Comparison of ENCODE assay signal across 1 cellular context in the genomic region with DNA sequence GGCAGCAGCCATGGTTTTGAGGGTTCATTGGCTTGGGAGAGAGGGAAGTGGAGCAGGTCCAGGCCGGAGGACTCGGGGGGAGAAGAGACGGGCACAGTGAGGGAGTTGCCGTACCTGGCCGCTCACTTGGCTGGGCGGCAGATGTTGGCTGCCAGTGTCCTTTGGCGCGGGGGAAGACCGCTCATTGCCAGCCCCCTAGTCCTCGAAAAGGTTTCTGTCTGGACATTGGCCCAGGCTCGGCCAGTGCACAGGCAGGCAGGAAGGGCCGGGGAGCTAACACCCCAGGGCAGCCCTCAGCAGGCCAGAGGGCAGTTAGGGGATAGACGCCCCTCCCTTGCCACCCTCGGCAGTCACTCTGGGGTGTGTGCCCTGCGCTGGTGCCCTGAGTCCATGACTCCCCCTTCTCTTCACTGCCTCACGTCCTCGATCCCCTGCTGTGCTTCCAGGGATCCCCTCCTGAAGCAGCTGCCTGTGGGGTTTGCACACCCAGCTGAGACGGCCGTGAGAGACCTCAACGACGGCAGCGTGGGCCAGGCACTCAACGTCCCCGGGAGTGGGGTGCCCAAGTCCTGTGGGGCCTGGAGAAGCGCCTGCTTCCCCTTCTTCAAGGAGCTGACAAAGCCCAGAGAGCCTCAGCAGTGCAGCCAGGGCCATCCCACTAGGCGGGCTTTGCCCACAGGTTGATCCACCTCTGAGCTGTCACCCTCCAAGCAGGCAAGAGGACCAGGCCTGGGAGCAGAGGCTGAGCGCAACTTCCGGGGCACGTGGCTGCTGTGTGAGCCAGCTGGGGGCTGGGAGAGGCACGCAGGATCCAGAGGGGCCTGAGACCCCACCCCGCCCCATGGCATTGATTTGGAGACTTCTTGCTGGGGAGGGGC.
TF ChIP-seq lines count a peak whose summit lies in the region.

No MANE protein-coding gene starts in this region.

TF ChIP-seq in HepG2, 621 proteins besides CTCF, POLR2A, EP300 and RAD21 (continues in another document):
- TF ChIP-seq DPF2 (CRISPR knock-in tag; IDR thresholded peaks at IDR 0.05; ENCODE audit: borderline replicate concordance, low read depth) (no peak), ZNF143 (CRISPR knock-in tag; IDR thresholded peaks at IDR 0.05) (no peak), IRF2 (CRISPR knock-in tag; IDR thresholded peaks at IDR 0.05) (no peak), ZNF430 (CRISPR knock-in tag; IDR thresholded peaks at IDR 0.05) (0 out of 2 replicates have a peak, but pooled peaks have one; percentile 18), ZSCAN21 (CRISPR knock-in tag; IDR thresholded peaks at IDR 0.05; ENCODE audit: borderline replicate concordance) (0 out of 2 replicates have a peak, but pooled peaks have one; percentile 58), CREB1 (IDR thresholded peaks at IDR 0.05) (no peak), CREB1 (CRISPR knock-in tag; IDR thresholded peaks at IDR 0.05) (no peak), KLF11 (CRISPR knock-in tag; IDR thresholded peaks at IDR 0.05) (no peak), ELF1 (CRISPR knock-in tag; IDR thresholded peaks at IDR 0.05) (peak; percentile 48; the same call in 1 of the 2 replicates), SUZ12 (IDR thresholded peaks at IDR 0.05; ENCODE audit: low read depth, low read length) (no peak), RFXANK (CRISPR knock-in tag; IDR thresholded peaks at IDR 0.05) (no peak), ZNF333 (CRISPR knock-in tag; IDR thresholded peaks at IDR 0.05; ENCODE audit: borderline replicate concordance) (no peak), MTF2 (CRISPR knock-in tag; IDR thresholded peaks at IDR 0.05; ENCODE audit: borderline replicate concordance) (no peak), ZNF746 (CRISPR knock-in tag; IDR thresholded peaks at IDR 0.05) (no peak), ZNF883 (CRISPR knock-in tag; IDR thresholded peaks at IDR 0.05; ENCODE audit: not compliant biosample characterization) (peak; percentile 29), ZFP62 (CRISPR knock-in tag; IDR thresholded peaks at IDR 0.05) (no peak), ETV5 (CRISPR knock-in tag; IDR thresholded peaks at IDR 0.05; ENCODE audit: borderline replicate concordance) (peak; percentile 51; the same call in 1 of the 2 replicates), ZNF329 (CRISPR knock-in tag; IDR thresholded peaks at IDR 0.05; ENCODE audit: low read depth) (no peak), POLR2AphosphoS5 (IDR thresholded peaks at IDR 0.05; ENCODE audit: low read depth, low read length) (no peak), MTA1 (CRISPR knock-in tag; IDR thresholded peaks at IDR 0.05; ENCODE audit: borderline replicate concordance) (peak; percentile 48; the same call in 1 of the 2 replicates), PHF5A (CRISPR knock-in tag; IDR thresholded peaks at IDR 0.05; ENCODE audit: low read depth, unreplicated experiment) (no peak), SNRNP70 (IDR thresholded peaks at IDR 0.05; ENCODE audit: low read depth, low read length) (no peak), BRD4 (CRISPR knock-in tag; IDR thresholded peaks at IDR 0.05) (no peak), ZNF670 (CRISPR knock-in tag; IDR thresholded peaks at IDR 0.05; ENCODE audit: borderline replicate concordance) (no peak), KDM2A (CRISPR knock-in tag; IDR thresholded peaks at IDR 0.05; ENCODE audit: borderline replicate concordance, low read depth) (0 out of 2 replicates have a peak, but pooled peaks have one; percentile 27), ZNF550 (CRISPR knock-in tag; IDR thresholded peaks at IDR 0.05; ENCODE audit: borderline replicate concordance) (0 out of 2 replicates have a peak, but pooled peaks have one; percentile 21), DMAP1 (CRISPR knock-in tag; IDR thresholded peaks at IDR 0.05) (no peak), HNRNPK (IDR thresholded peaks at IDR 0.05; ENCODE audit: low read depth, low read length, poor library complexity, severe bottlenecking) (no peak), JDP2 (CRISPR knock-in tag; IDR thresholded peaks at IDR 0.05; ENCODE audit: borderline replicate concordance) (no peak), ZFP82 (CRISPR knock-in tag; IDR thresholded peaks at IDR 0.05; ENCODE audit: borderline replicate concordance) (no peak), SRY (CRISPR knock-in tag; IDR thresholded peaks at IDR 0.05) (no peak), ZFX (CRISPR knock-in tag; IDR thresholded peaks at IDR 0.05; ENCODE audit: low read depth) (0 out of 2 replicates have a peak, but pooled peaks have one; percentile 30), ZNF230 (CRISPR knock-in tag; IDR thresholded peaks at IDR 0.05) (0 out of 2 replicates have a peak, but pooled peaks have one; percentile 51), GABPB1 (CRISPR knock-in tag; IDR thresholded peaks at IDR 0.05) (peak; percentile 84), ZNF543 (CRISPR knock-in tag; IDR thresholded peaks at IDR 0.05) (0 out of 2 replicates have a peak, but pooled peaks have one; percentile 34), KDM5B (CRISPR knock-in tag; IDR thresholded peaks at IDR 0.05; ENCODE audit: borderline replicate concordance) (peak; percentile 24; the same call in 1 of the 2 replicates), GABPA (IDR thresholded peaks at IDR 0.05; ENCODE audit: low read depth, low read length) (no peak), GABPA (CRISPR knock-in tag; IDR thresholded peaks at IDR 0.05; ENCODE audit: low read depth) (peak; percentile 68; the same call in 1 of the 2 replicates), HIVEP1 (CRISPR knock-in tag; IDR thresholded peaks at IDR 0.05) (no peak), ZNF24 (IDR thresholded peaks at IDR 0.05) (no peak), MYC (CRISPR knock-in tag; IDR thresholded peaks at IDR 0.05; ENCODE audit: borderline replicate concordance) (peak; percentile 41; the same call in 1 of the 2 replicates), SAP130 (CRISPR knock-in tag; IDR thresholded peaks at IDR 0.05; ENCODE audit: low read depth) (peak; percentile 44; the same call in 1 of the 2 replicates), SMARCE1 (IDR thresholded peaks at IDR 0.05; ENCODE audit: borderline replicate concordance) (no peak), GZF1 (CRISPR knock-in tag; IDR thresholded peaks at IDR 0.05) (no peak), MEIS1 (CRISPR knock-in tag; IDR thresholded peaks at IDR 0.05; ENCODE audit: borderline replicate concordance) (peak; percentile 56; the same call in 1 of the 2 replicates), HNRNPL (IDR thresholded peaks at IDR 0.05; ENCODE audit: low read depth, low read length) (no peak), SPEN (CRISPR knock-in tag; IDR thresholded peaks at IDR 0.05; ENCODE audit: low read depth) (no peak)
- TF ChIP-seq, protein P1, sequence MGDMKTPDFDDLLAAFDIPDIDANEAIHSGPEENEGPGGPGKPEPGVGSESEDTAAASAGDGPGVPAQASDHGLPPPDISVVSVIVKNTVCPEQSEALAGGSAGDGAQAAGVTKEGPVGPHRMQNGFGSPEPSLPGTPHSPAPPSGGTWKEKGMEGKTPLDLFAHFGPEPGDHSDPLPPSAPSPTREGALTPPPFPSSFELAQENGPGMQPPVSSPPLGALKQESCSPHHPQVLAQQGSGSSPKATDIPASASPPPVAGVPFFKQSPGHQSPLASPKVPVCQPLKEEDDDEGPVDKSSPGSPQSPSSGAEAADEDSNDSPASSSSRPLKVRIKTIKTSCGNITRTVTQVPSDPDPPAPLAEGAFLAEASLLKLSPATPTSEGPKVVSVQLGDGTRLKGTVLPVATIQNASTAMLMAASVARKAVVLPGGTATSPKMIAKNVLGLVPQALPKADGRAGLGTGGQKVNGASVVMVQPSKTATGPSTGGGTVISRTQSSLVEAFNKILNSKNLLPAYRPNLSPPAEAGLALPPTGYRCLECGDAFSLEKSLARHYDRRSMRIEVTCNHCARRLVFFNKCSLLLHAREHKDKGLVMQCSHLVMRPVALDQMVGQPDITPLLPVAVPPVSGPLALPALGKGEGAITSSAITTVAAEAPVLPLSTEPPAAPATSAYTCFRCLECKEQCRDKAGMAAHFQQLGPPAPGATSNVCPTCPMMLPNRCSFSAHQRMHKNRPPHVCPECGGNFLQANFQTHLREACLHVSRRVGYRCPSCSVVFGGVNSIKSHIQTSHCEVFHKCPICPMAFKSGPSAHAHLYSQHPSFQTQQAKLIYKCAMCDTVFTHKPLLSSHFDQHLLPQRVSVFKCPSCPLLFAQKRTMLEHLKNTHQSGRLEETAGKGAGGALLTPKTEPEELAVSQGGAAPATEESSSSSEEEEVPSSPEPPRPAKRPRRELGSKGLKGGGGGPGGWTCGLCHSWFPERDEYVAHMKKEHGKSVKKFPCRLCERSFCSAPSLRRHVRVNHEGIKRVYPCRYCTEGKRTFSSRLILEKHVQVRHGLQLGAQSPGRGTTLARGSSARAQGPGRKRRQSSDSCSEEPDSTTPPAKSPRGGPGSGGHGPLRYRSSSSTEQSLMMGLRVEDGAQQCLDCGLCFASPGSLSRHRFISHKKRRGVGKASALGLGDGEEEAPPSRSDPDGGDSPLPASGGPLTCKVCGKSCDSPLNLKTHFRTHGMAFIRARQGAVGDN (CRISPR knock-in tag; IDR thresholded peaks at IDR 0.05): peak; percentile 85
- TF ChIP-seq, protein P2, sequence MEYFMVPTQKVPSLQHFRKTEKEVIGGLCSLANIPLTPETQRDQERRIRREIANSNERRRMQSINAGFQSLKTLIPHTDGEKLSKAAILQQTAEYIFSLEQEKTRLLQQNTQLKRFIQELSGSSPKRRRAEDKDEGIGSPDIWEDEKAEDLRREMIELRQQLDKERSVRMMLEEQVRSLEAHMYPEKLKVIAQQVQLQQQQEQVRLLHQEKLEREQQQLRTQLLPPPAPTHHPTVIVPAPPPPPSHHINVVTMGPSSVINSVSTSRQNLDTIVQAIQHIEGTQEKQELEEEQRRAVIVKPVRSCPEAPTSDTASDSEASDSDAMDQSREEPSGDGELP (IDR thresholded peaks at IDR 0.05; ENCODE audit: borderline replicate concordance, low read depth): no peak
- TF ChIP-seq, protein P3, sequence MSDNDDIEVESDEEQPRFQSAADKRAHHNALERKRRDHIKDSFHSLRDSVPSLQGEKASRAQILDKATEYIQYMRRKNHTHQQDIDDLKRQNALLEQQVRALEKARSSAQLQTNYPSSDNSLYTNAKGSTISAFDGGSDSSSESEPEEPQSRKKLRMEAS (IDR thresholded peaks at IDR 0.05): peak; percentile 62
- TF ChIP-seq, protein P4, sequence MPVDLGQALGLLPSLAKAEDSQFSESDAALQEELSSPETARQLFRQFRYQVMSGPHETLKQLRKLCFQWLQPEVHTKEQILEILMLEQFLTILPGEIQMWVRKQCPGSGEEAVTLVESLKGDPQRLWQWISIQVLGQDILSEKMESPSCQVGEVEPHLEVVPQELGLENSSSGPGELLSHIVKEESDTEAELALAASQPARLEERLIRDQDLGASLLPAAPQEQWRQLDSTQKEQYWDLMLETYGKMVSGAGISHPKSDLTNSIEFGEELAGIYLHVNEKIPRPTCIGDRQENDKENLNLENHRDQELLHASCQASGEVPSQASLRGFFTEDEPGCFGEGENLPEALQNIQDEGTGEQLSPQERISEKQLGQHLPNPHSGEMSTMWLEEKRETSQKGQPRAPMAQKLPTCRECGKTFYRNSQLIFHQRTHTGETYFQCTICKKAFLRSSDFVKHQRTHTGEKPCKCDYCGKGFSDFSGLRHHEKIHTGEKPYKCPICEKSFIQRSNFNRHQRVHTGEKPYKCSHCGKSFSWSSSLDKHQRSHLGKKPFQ (CRISPR knock-in tag; IDR thresholded peaks at IDR 0.05; ENCODE audit: insufficient replicate concordance): no peak
- TF ChIP-seq, protein P5, sequence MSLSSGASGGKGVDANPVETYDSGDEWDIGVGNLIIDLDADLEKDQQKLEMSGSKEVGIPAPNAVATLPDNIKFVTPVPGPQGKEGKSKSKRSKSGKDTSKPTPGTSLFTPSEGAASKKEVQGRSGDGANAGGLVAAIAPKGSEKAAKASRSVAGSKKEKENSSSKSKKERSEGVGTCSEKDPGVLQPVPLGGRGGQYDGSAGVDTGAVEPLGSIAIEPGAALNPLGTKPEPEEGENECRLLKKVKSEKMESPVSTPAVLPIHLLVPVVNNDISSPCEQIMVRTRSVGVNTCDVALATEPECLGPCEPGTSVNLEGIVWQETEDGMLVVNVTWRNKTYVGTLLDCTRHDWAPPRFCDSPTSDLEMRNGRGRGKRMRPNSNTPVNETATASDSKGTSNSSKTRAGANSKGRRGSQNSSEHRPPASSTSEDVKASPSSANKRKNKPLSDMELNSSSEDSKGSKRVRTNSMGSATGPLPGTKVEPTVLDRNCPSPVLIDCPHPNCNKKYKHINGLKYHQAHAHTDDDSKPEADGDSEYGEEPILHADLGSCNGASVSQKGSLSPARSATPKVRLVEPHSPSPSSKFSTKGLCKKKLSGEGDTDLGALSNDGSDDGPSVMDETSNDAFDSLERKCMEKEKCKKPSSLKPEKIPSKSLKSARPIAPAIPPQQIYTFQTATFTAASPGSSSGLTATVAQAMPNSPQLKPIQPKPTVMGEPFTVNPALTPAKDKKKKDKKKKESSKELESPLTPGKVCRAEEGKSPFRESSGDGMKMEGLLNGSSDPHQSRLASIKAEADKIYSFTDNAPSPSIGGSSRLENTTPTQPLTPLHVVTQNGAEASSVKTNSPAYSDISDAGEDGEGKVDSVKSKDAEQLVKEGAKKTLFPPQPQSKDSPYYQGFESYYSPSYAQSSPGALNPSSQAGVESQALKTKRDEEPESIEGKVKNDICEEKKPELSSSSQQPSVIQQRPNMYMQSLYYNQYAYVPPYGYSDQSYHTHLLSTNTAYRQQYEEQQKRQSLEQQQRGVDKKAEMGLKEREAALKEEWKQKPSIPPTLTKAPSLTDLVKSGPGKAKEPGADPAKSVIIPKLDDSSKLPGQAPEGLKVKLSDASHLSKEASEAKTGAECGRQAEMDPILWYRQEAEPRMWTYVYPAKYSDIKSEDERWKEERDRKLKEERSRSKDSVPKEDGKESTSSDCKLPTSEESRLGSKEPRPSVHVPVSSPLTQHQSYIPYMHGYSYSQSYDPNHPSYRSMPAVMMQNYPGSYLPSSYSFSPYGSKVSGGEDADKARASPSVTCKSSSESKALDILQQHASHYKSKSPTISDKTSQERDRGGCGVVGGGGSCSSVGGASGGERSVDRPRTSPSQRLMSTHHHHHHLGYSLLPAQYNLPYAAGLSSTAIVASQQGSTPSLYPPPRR (CRISPR knock-in tag; IDR thresholded peaks at IDR 0.05; ENCODE audit: borderline replicate concordance): no peak
- TF ChIP-seq, protein P6, sequence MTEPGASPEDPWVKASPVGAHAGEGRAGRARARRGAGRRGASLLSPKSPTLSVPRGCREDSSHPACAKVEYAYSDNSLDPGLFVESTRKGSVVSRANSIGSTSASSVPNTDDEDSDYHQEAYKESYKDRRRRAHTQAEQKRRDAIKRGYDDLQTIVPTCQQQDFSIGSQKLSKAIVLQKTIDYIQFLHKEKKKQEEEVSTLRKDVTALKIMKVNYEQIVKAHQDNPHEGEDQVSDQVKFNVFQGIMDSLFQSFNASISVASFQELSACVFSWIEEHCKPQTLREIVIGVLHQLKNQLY (CRISPR knock-in tag; IDR thresholded peaks at IDR 0.05): peak; percentile 69; the same call in 1 of the 2 replicates
- TF ChIP-seq, protein P7, sequence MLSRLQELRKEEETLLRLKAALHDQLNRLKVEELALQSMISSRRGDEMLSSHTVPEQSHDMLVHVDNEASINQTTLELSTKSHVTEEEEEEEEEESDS (CRISPR knock-in tag; IDR thresholded peaks at IDR 0.05; ENCODE audit: borderline replicate concordance): no peak
- TF ChIP-seq, protein P8, sequence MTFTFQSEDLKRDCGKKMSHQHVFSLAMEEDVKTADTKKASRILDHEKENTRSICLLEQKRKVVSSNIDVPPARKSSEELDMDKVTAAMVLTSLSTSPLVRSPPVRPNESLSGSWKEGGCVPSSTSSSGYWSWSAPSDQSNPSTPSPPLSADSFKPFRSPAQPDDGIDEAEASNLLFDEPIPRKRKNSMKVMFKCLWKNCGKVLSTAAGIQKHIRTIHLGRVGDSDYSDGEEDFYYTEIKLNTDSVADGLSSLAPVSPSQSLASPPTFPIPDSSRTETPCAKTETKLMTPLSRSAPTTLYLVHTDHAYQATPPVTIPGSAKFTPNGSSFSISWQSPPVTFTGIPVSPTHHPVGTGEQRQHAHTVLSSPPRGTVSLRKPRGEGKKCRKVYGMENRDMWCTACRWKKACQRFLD (CRISPR knock-in tag; IDR thresholded peaks at IDR 0.05; ENCODE audit: borderline replicate concordance): 0 out of 2 replicates have a peak, but pooled peaks have one; percentile 51
